In the genomic region with DNA sequence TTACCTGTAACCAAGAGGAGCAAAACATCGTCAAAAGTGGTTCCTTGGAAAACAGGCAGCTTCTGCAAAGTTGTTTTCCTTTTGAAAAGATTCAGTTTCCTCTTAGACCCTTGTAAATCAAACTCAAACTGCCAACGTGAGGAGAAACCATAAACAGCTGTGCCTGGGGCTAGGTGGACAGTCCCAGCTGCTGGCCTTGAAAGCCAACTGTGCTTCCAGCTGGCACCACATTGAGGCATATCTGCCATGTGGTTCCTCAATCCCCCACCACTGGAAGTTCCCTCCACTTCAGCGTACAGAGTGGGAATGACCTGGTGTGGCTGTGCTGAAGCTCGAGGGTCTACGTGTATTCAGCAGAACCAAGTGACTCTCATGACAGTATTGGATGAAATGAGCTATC, we compare ENCODE assay signal across 9 cellular contexts. TPM values are rescaled to one million over a fixed set of nuclear protein-coding genes. Genes with fewer than 3 reads are reported as not detected.
DNase-seq lines count a peak whose midpoint lies in the region; ATAC-seq and TF ChIP-seq lines count a peak whose summit lies in the region.
"Had no signal": no experiment of that assay in that cellular context is flagged by ENCODE, and none has a peak within 500 bp of the region (broad histone marks: within the 10 kb centered on the region; RNA-seq: fewer than 3 reads in every experiment).

No MANE protein-coding gene starts in this region.

- peaks cover 14% of the 10 kb centered on the region for H3K4me1 Mint-ChIP-seq in activated CD4-positive, alpha-beta T cell treated with anti-CD3 and anti-CD28 coated beads, Interleukin-2, amount 10 ng/mL, durations not matched to agents 24 days and 14 days
- H3K4me1 Mint-ChIP-seq in activated CD8-positive, alpha-beta T cell treated with anti-CD3 and anti-CD28 coated beads for 36 hours (ENCODE audit: low read depth) = peaks cover 19% of the 10 kb centered on the region

- no peaks in the 10 kb centered on the region for H3K9me3 ChIP-seq in upper lobe of left lung

- no peaks in the 10 kb centered on the region for H3K27me3 ChIP-seq in upper lobe of left lung

- no peak for TF ChIP-seq POLR2A in upper lobe of left lung (IDR thresholded peaks at IDR 0.05)

- no peak overlapping the region for H3K4me3 Mint-ChIP-seq in activated CD4-positive, alpha-beta T cell treated with anti-CD3 and anti-CD28 coated beads, Interleukin-2, amount 10 ng/mL, durations not matched to agents 24 days and 14 days
- peak overlapping the region; percentile 55 for H3K4me3 Mint-ChIP-seq in activated CD8-positive, alpha-beta T cell treated with anti-CD3 and anti-CD28 coated beads for 36 hours

- POLR2A ChIA-PET in activated CD8-positive, alpha-beta T cell treated with anti-CD3 and anti-CD28 coated beads for 36 hours (lab: Charles Lee) = interaction anchor here (0.7 to 1.0 kb wide), 4 partner anchors 37 to 119 kb away, joined by 3 to 4 read pairs (median 3); no protein-coding TSS in a partner anchor

- ATAC-seq in activated CD8-positive, alpha-beta T cell treated with anti-CD3 and anti-CD28 coated beads for 36 hours = no peak
- ATAC-seq in upper lobe of left lung (ENCODE audit: low FRiP score in 2 of 2) = no peak

- CTCF ChIA-PET in activated CD8-positive, alpha-beta T cell treated with anti-CD3 and anti-CD28 coated beads for 36 hours (lab: Charles Lee) = interaction anchor here (1.1 to 1.7 kb wide), 4 partner anchors 17 to 140 kb away, joined by 3 to 5 read pairs (median 4); no protein-coding TSS in a partner anchor

- WGBS in upper lobe of left lung, 2 donors = 11 to 39% methylated on average over 3 to 5 of the region's 5 CpGs

- TF ChIP-seq EP300 in upper lobe of left lung (IDR thresholded peaks at IDR 0.05) = no peak

- no peaks in the 10 kb centered on the region for H3K27me3 Mint-ChIP-seq in activated CD4-positive, alpha-beta T cell treated with anti-CD3 and anti-CD28 coated beads, Interleukin-2, amount 10 ng/mL, durations not matched to agents 24 days and 14 days
- H3K27me3 Mint-ChIP-seq in activated CD8-positive, alpha-beta T cell treated with anti-CD3 and anti-CD28 coated beads for 36 hours = no peaks in the 10 kb centered on the region

- H3K4me3 ChIP-seq in upper lobe of left lung = no peak overlapping the region

- DNase-seq in activated CD4-positive, alpha-beta T cell treated with anti-CD3 and anti-CD28 coated beads, Interleukin-2, amount 10 ng/mL, durations not matched to agents 24 days and 14 days = no peak
- DNase-seq in activated CD4-positive, alpha-beta T cell treated with anti-CD3 and anti-CD28 coated beads for 4 hours = no peak
- peak; percentile 13 for DNase-seq in activated CD8-positive, alpha-beta T cell treated with anti-CD3 and anti-CD28 coated beads for 36 hours
- peak; percentile 39 for DNase-seq in left kidney (ENCODE audit: low read depth, low spot score)
- no peak for DNase-seq in upper lobe of left lung
- DNase-seq in effector CD4-positive, alpha-beta T cell = no peak
- no peak for DNase-seq in NCI-H2107 treated with DMSO at 0.1 percent for 48 hours (lab: John Stamatoyannopoulos, UW; ENCODE audit: unreplicated experiment)
- no peak for DNase-seq in occipital lobe (lab: John Stamatoyannopoulos, UW)

- intact Hi-C loops in activated CD4-positive, alpha-beta T cell treated with anti-CD3 and anti-CD28 coated beads, Interleukin-2, amount 10 ng/mL, durations not matched to agents 24 days and 14 days (cut with micrococcal nuclease) = no loop called here
- intact Hi-C loops in activated CD8-positive, alpha-beta T cell treated with anti-CD3 and anti-CD28 coated beads for 36 hours (cut with micrococcal nuclease) = loop anchor here (10.0 kb wide), 1 partner anchor 130 kb away; no protein-coding TSS in a partner anchor

- peaks cover 12 to 34% (median 29%) of the 10 kb centered on the region in 4 donors for H3K4me1 ChIP-seq in upper lobe of left lung
- H3K4me1 ChIP-seq: parathyroid adenoma had no signal

- no peak for TF ChIP-seq CTCF in activated CD8-positive, alpha-beta T cell treated with anti-CD3 and anti-CD28 coated beads for 36 hours (IDR thresholded peaks at IDR 0.05)
- TF ChIP-seq CTCF in upper lobe of left lung (IDR thresholded peaks at IDR 0.05) = no peak

- no peaks in the 10 kb centered on the region for H3K36me3 ChIP-seq in upper lobe of left lung

- no peaks in the 10 kb centered on the region for H3K36me3 Mint-ChIP-seq in activated CD4-positive, alpha-beta T cell treated with anti-CD3 and anti-CD28 coated beads, Interleukin-2, amount 10 ng/mL, durations not matched to agents 24 days and 14 days (ENCODE audit: low read depth)
- H3K36me3 Mint-ChIP-seq in activated CD8-positive, alpha-beta T cell treated with anti-CD3 and anti-CD28 coated beads for 36 hours (ENCODE audit: low read depth) = no peaks in the 10 kb centered on the region

- peak overlapping the region; percentile 68 for H3K27ac Mint-ChIP-seq in activated CD4-positive, alpha-beta T cell treated with anti-CD3 and anti-CD28 coated beads, Interleukin-2, amount 10 ng/mL, durations not matched to agents 24 days and 14 days
- H3K27ac Mint-ChIP-seq in activated CD8-positive, alpha-beta T cell treated with anti-CD3 and anti-CD28 coated beads for 36 hours = peak overlapping the region; percentile 84

- H3K27ac ChIP-seq in upper lobe of left lung = peak overlapping the region in 3 of 4 donors; percentile 19 to 67 (median 49)
- H3K27ac ChIP-seq: parathyroid adenoma had no signal

- H3K9me3 Mint-ChIP-seq in activated CD4-positive, alpha-beta T cell treated with anti-CD3 and anti-CD28 coated beads, Interleukin-2, amount 10 ng/mL, durations not matched to agents 24 days and 14 days = no peaks in the 10 kb centered on the region
- no peaks in the 10 kb centered on the region for H3K9me3 Mint-ChIP-seq in activated CD8-positive, alpha-beta T cell treated with anti-CD3 and anti-CD28 coated beads for 36 hours

RNA-seq across cellular contexts. Expression of a gene that starts 40.9 kb away (rescaled TPM):
- total RNA-seq in activated CD4-positive, alpha-beta T cell treated with anti-CD3 and anti-CD28 coated beads, Interleukin-2, amount 10 ng/mL, durations not matched to agents 24 days and 14 days = 0.42 and 0.52 TPM in 2 replicates
- under 1 TPM; 0.34 to 0.59 TPM for total RNA-seq in activated CD8-positive, alpha-beta T cell treated with anti-CD3 and anti-CD28 coated beads for 36 hours
- total RNA-seq in upper lobe of left lung = 10 to 100 TPM in 1 of 6 donors, 1 to 10 TPM in 5; 2.9 to 13.4 (median 3.7) TPM
- total RNA-seq in occipital lobe = 1.7 TPM

Comparison
In these comparisons a context has a peak if more than half of its experiments do, and no peak if none do; other contexts are left out.
1. DNase-seq: peak in activated CD8-positive, alpha-beta T cell treated with anti-CD3 and anti-CD28 coated beads for 36 hours (single experiment) and left kidney (single experiment); none in activated CD4-positive, alpha-beta T cell treated with anti-CD3 and anti-CD28 coated beads, Interleukin-2, amount 10 ng/mL, durations not matched to agents 24 days and 14 days (single experiment), activated CD4-positive, alpha-beta T cell treated with anti-CD3 and anti-CD28 coated beads for 4 hours (0 of 2), upper lobe of left lung (0 of 2), effector CD4-positive, alpha-beta T cell (single experiment), NCI-H2107 treated with DMSO at 0.1 percent for 48 hours (single experiment) and occipital lobe (single experiment).